In the genomic region with DNA sequence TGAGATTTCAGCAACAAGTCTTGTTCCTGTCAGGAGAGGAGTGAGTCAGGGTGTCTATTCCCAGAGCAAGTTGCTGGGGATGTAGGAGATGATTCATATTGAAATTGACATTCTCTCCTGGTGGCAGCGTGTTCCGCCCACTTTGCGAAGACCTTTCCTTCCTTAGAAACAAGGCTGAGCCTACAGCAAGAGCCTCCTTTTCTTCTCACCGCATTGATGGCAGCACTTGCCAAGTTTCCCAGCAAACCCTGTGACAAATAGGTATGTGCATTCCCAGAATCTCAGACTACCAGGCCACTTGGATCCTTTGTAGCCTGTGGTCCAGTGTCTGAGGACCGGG, we compare ENCODE assay signal across 9 cellular contexts.
DNase-seq lines count a peak whose midpoint lies in the region; ATAC-seq, FAIRE-seq and TF ChIP-seq lines count a peak whose summit lies in the region.
"Had no signal": no experiment of that assay in that cellular context is flagged by ENCODE, and none has a peak within 500 bp of the region (broad histone marks: within the 10 kb centered on the region; RNA-seq: fewer than 3 reads in every experiment).

No MANE protein-coding gene starts in this region.

- H3K27ac ChIP-seq in keratinocyte (ENCODE audit: control insufficient read depth, insufficient read depth, low read length) (peak overlapping the region; percentile 51), stomach smooth muscle (ENCODE audit: low read length) (peak overlapping the region; percentile 86)

- no peak for TF ChIP-seq CTCF in astrocyte of the cerebellum (IDR thresholded peaks at IDR 0.05; ENCODE audit: low read depth, low read length, missing control alignments)
- no peak for TF ChIP-seq CTCF in keratinocyte (optimal IDR thresholded peaks at IDR 0.05 in 1 of 3, IDR thresholded peaks at IDR 0.05 in 1 of 3, conservative IDR thresholded peaks at IDR 0.05 in 1 of 3; ENCODE audit: extremely low read depth in 1 of 3, insufficient read depth in 2 of 3, low read length in 3 of 3)

- no peaks in the 10 kb centered on the region for H3K9me1 ChIP-seq in keratinocyte (ENCODE audit: control insufficient read depth, extremely low read depth, insufficient read depth, low read length)

- FAIRE-seq in keratinocyte (lab: Jason Lieb, UNC): peak; percentile 100
- FAIRE-seq in frontal cortex (lab: Jason Lieb, UNC): no peak

- H3K9me3 Mint-ChIP-seq in activated CD4-positive, alpha-beta T cell treated with anti-CD3 and anti-CD28 coated beads, Interleukin-2, amount 10 ng/mL, durations not matched to agents 24 days and 14 days: no peaks in the 10 kb centered on the region

- ATAC-seq in HG03045 (IDR thresholded peaks at IDR 0.05; ENCODE audit: unreplicated experiment): no peak

- H3K27ac Mint-ChIP-seq in activated CD4-positive, alpha-beta T cell treated with anti-CD3 and anti-CD28 coated beads, Interleukin-2, amount 10 ng/mL, durations not matched to agents 24 days and 14 days: no peak overlapping the region
- H3K27ac Mint-ChIP-seq: B cell had no signal

- peaks cover 33% of the 10 kb centered on the region for H3K4me1 ChIP-seq in keratinocyte (ENCODE audit: control insufficient read depth, extremely low read depth, insufficient read depth, low read length)
- peaks cover 56% of the 10 kb centered on the region for H3K4me1 ChIP-seq in stomach smooth muscle (ENCODE audit: control insufficient read depth, insufficient read depth, low read length)

- dilution Hi-C loops in keratinocyte (cut with MboI; ENCODE audit: extremely low pct_ligation_motif_present, low sequenced_read_pairs): no loop called here

- no peaks in the 10 kb centered on the region for H3K79me2 ChIP-seq in keratinocyte (ENCODE audit: control insufficient read depth, insufficient read depth, low read length)

- no peak overlapping the region for H2AFZ ChIP-seq in keratinocyte (ENCODE audit: control insufficient read depth, low read length)

- no peaks in the 10 kb centered on the region for H3K36me3 ChIP-seq in keratinocyte (ENCODE audit: control insufficient read depth in 2 of 2, extremely low read depth in 1 of 2, insufficient read depth in 2 of 2, low read length in 2 of 2)
- no peaks in the 10 kb centered on the region for H3K36me3 ChIP-seq in stomach smooth muscle (ENCODE audit: control insufficient read depth in 2 of 2, insufficient read depth in 2 of 2, low read length in 2 of 2)

- in situ Hi-C loops in astrocyte of the cerebellum (cut with HindIII; ENCODE audit: low sequenced_read_pairs): loop anchor here (10.0 kb wide), 1 partner anchor 89 kb away; no protein-coding TSS in a partner anchor

- H3K36me3 Mint-ChIP-seq in activated CD4-positive, alpha-beta T cell treated with anti-CD3 and anti-CD28 coated beads, Interleukin-2, amount 10 ng/mL, durations not matched to agents 24 days and 14 days (ENCODE audit: low read depth): no peaks in the 10 kb centered on the region

- H4K20me1 ChIP-seq in keratinocyte (ENCODE audit: control insufficient read depth, extremely low read depth, insufficient read depth, low read length): no peaks in the 10 kb centered on the region

- DNase-seq in activated CD4-positive, alpha-beta T cell treated with anti-CD3 and anti-CD28 coated beads, Interleukin-2, amount 10 ng/mL, durations not matched to agents 24 days and 14 days: no peak
- no peak for DNase-seq in activated CD4-positive, alpha-beta T cell treated with anti-CD3 and anti-CD28 coated beads, Interleukin-2, amount 50 U/mL, for 1 hour
- DNase-seq in astrocyte of the cerebellum (ENCODE audit: low read depth) (peak; percentile 59), keratinocyte (ENCODE audit: low read depth, low spot score) (peak; percentile 55), frontal cortex (ENCODE audit: low spot score in 2 of 2) (no peak), OCI-M2 (lab: John Stamatoyannopoulos, UW; ENCODE audit: unreplicated experiment) (no peak)

- no peaks in the 10 kb centered on the region for H3K9me3 ChIP-seq in keratinocyte (ENCODE audit: control insufficient read depth, low read depth, low read length)
- H3K9me3 ChIP-seq in stomach smooth muscle (ENCODE audit: control insufficient read depth in 2 of 2, low read length in 2 of 2): no peaks in the 10 kb centered on the region

- H3K4me1 Mint-ChIP-seq in activated CD4-positive, alpha-beta T cell treated with anti-CD3 and anti-CD28 coated beads, Interleukin-2, amount 10 ng/mL, durations not matched to agents 24 days and 14 days: peaks cover 18% of the 10 kb centered on the region
- H3K4me1 Mint-ChIP-seq: B cell had no signal

- H3K4me3 ChIP-seq in astrocyte of the cerebellum (ENCODE audit: low read depth, low read length) (no peak overlapping the region), keratinocyte (ENCODE audit: control insufficient read depth in 2 of 3, extremely low read depth in 1 of 3, insufficient read depth in 2 of 3, low read depth in 1 of 3, low read length in 3 of 3) (peak overlapping the region in 1 of 3 experiments; percentile 28), stomach smooth muscle (ENCODE audit: low read length in 2 of 2) (no peak overlapping the region)

- no peak overlapping the region for H3K9ac ChIP-seq in keratinocyte (ENCODE audit: control insufficient read depth, extremely low read depth, insufficient read depth, low read length)
- no peak overlapping the region for H3K9ac ChIP-seq in stomach smooth muscle (ENCODE audit: low read length in 2 of 2)

- intact Hi-C loops in activated CD4-positive, alpha-beta T cell treated with anti-CD3 and anti-CD28 coated beads, Interleukin-2, amount 10 ng/mL, durations not matched to agents 24 days and 14 days (cut with micrococcal nuclease): no loop called here

- peak overlapping the region; percentile 70 for H3K4me2 ChIP-seq in keratinocyte (ENCODE audit: control insufficient read depth, extremely low read depth, insufficient read depth, low read depth, low read length)

- H3K4me3 Mint-ChIP-seq in activated CD4-positive, alpha-beta T cell treated with anti-CD3 and anti-CD28 coated beads, Interleukin-2, amount 10 ng/mL, durations not matched to agents 24 days and 14 days: peak overlapping the region; percentile 8
- H3K4me3 Mint-ChIP-seq: B cell had no signal

- H3K27me3 Mint-ChIP-seq in activated CD4-positive, alpha-beta T cell treated with anti-CD3 and anti-CD28 coated beads, Interleukin-2, amount 10 ng/mL, durations not matched to agents 24 days and 14 days: peaks cover 54% of the 10 kb centered on the region

- H3K27me3 ChIP-seq in keratinocyte (ENCODE audit: control insufficient read depth, extremely low read depth, insufficient read depth, low read length) (no peaks in the 10 kb centered on the region), stomach smooth muscle (ENCODE audit: control insufficient read depth in 1 of 2, insufficient read depth in 2 of 2, low read length in 2 of 2) (no peaks in the 10 kb centered on the region)

Comparison
In these comparisons a context has a peak if more than half of its experiments do, and no peak if none do; other contexts are left out.
1. DNase-seq: peak in astrocyte of the cerebellum (single experiment) and keratinocyte (single experiment); none in activated CD4-positive, alpha-beta T cell treated with anti-CD3 and anti-CD28 coated beads, Interleukin-2, amount 10 ng/mL, durations not matched to agents 24 days and 14 days (single experiment), activated CD4-positive, alpha-beta T cell treated with anti-CD3 and anti-CD28 coated beads, Interleukin-2, amount 50 U/mL, for 1 hour (single experiment), frontal cortex (0 of 2) and OCI-M2 (single experiment).